Comparison of ENCODE assay signal across 1 cellular context in the genomic region with DNA sequence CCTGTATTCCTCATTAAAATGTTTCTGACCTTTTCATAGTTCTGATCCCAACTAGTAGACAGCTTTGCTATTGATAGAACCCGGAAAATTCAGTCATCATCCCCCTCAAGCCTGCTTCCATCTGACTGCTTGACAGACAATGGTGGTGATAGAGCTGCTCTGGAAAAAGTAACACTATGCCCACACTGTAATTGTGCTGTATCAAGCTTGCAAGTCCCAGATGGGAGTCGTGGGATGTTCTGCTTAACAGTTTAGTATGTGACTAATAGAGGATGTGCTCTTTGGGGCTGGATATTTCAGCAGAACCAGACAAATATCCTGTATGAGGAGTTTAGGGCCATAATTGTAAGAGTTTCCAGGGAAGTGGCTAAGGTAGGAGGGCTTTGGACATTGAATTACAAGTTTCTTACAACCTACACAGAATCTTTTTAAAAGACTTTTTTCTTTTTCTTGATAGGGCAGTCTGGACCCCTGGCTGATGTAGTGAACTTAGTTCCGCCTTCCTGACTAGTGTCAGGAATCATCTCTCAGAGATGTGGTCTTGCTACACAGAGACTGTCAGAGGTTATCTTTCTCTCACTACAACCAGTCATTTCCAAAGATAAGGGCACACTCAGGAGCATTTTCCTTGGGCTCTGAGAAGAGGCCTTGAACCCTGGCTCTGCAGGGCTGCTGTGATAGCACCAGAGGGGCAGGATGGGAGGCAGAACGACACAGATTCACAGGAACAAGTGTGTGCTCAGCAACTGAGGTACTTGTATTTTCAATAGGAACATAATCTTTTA.
TF ChIP-seq lines count a peak whose summit lies in the region.

No MANE protein-coding gene starts in this region.

TF ChIP-seq in IMR-90, 13 proteins besides CTCF, POLR2A, EP300 and RAD21:
- no peak for TF ChIP-seq NFE2L2 (IDR thresholded peaks at IDR 0.05; ENCODE audit: low read depth, low read length)
- no peak for TF ChIP-seq BHLHE40 (IDR thresholded peaks at IDR 0.05; ENCODE audit: low read depth, low read length)
- TF ChIP-seq RCOR1 (IDR thresholded peaks at IDR 0.05; ENCODE audit: insufficient replicate concordance, low read length), result no peak
- TF ChIP-seq, protein P1, sequence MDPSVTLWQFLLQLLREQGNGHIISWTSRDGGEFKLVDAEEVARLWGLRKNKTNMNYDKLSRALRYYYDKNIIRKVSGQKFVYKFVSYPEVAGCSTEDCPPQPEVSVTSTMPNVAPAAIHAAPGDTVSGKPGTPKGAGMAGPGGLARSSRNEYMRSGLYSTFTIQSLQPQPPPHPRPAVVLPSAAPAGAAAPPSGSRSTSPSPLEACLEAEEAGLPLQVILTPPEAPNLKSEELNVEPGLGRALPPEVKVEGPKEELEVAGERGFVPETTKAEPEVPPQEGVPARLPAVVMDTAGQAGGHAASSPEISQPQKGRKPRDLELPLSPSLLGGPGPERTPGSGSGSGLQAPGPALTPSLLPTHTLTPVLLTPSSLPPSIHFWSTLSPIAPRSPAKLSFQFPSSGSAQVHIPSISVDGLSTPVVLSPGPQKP (IDR thresholded peaks at IDR 0.05; ENCODE audit: borderline replicate concordance, low read depth, low read length), result no peak
- no peak for TF ChIP-seq MXI1 (IDR thresholded peaks at IDR 0.05; ENCODE audit: borderline replicate concordance, low read depth, low read length)
- no peak for TF ChIP-seq SMC3 (IDR thresholded peaks at IDR 0.05; ENCODE audit: low read depth, low read length)
- TF ChIP-seq, protein P2, sequence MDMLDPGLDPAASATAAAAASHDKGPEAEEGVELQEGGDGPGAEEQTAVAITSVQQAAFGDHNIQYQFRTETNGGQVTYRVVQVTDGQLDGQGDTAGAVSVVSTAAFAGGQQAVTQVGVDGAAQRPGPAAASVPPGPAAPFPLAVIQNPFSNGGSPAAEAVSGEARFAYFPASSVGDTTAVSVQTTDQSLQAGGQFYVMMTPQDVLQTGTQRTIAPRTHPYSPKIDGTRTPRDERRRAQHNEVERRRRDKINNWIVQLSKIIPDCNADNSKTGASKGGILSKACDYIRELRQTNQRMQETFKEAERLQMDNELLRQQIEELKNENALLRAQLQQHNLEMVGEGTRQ (IDR thresholded peaks at IDR 0.05; ENCODE audit: low read depth, low read length), result no peak
TF ChIP-seq in IMR-90: peak in this region for 0.
